ENCODE assay signal across 27 cellular contexts in the genomic region with DNA sequence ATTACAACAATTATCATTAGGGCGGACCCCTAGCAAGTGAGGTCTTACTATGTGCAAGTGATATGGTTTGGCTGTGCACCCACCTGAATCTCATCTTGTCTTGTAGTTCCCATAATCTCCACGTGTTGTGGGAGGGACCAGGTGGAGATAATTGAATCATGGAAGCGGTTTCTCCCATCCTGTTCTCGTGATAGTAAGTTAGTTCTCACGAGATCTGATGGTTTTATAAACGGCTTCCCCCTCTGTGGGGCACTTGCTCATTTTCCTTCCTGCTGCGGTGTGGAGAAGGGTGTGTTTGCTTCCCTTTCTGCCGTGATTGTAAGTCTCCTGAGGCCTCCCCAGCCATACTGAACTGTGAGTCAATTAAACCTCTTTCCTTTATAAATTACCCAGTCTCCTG.
"Had no signal": no experiment of that assay in that cellular context is flagged by ENCODE, and none has a peak within 500 bp of the region (broad histone marks: within the 10 kb centered on the region; RNA-seq: fewer than 3 reads in every experiment).

No MANE protein-coding gene starts in this region.

- H3K36me3 Mint-ChIP-seq: stimulated activated effector memory CD8-positive, alpha-beta T cell treated with anti-CD3 and anti-CD28 coated beads, Interleukin-12 subunit alpha, Interleukin-12 subunit beta, amount 100 ng/mL, for 72 hours had no signal

- H3K27ac Mint-ChIP-seq: immature natural killer cell; naive thymus-derived CD4-positive, alpha-beta T cell; natural killer cell treated with Interleukin-12 subunit alpha and Interleukin-12 subunit beta and Interleukin-15 and Interleukin-18, amount 100 ng/mL, for 72 hours; stimulated activated effector memory CD8-positive, alpha-beta T cell treated with anti-CD3 and anti-CD28 coated beads, Interleukin-12 subunit alpha, Interleukin-12 subunit beta, amount 100 ng/mL, for 72 hours; stimulated activated naive CD8-positive, alpha-beta T cell treated with anti-CD3 and anti-CD28 coated beads, Interleukin-15, Interleukin-2, amounts not matched to agents 100 ng/mL and 50 ng/mL, for 24 hours had no signal

- DNase-seq: hippocampal formation; immature natural killer cell; kidney; left ventricle myocardium inferior; mesendoderm; midbrain; mucosa of descending colon; naive thymus-derived CD4-positive, alpha-beta T cell; ovary; retina; right cardiac atrium; sigmoid colon; small intestine; spleen; stimulated activated CD4-positive, alpha-beta T cell treated with anti-CD3 and anti-CD28 coated beads, Interleukin-4, amount 100 ng/mL, for 24 hours; stimulated activated naive CD4-positive, alpha-beta T cell; tibial artery; trophoblast cell; upper lobe of right lung had no signal

- H3K27ac ChIP-seq: left ventricle myocardium inferior, ovary, prostate gland, sigmoid colon, spleen, suprapubic skin, thoracic aorta, tibial artery, upper lobe of right lung had no signal

- FAIRE-seq: islet of Langerhans, kidney, small intestine had no signal

- H3K4me3 Mint-ChIP-seq: immature natural killer cell; naive thymus-derived CD4-positive, alpha-beta T cell; natural killer cell treated with Interleukin-12 subunit alpha and Interleukin-12 subunit beta and Interleukin-15 and Interleukin-18, amount 100 ng/mL, for 72 hours; stimulated activated effector memory CD8-positive, alpha-beta T cell treated with anti-CD3 and anti-CD28 coated beads, Interleukin-12 subunit alpha, Interleukin-12 subunit beta, amount 100 ng/mL, for 72 hours; stimulated activated naive CD8-positive, alpha-beta T cell treated with anti-CD3 and anti-CD28 coated beads, Interleukin-15, Interleukin-2, amounts not matched to agents 100 ng/mL and 50 ng/mL, for 24 hours had no signal

- H3K4me1 Mint-ChIP-seq: immature natural killer cell; naive thymus-derived CD4-positive, alpha-beta T cell; stimulated activated effector memory CD8-positive, alpha-beta T cell treated with anti-CD3 and anti-CD28 coated beads, Interleukin-12 subunit alpha, Interleukin-12 subunit beta, amount 100 ng/mL, for 72 hours had no signal

- H3K27me3 ChIP-seq: ovary, sigmoid colon, spleen, suprapubic skin, tibial artery, upper lobe of right lung had no signal

- ATAC-seq: mucosa of descending colon; naive thymus-derived CD4-positive, alpha-beta T cell; natural killer cell treated with Interleukin-12 subunit alpha and Interleukin-12 subunit beta and Interleukin-15 and Interleukin-18, amount 100 ng/mL, for 72 hours; right cardiac atrium; stimulated activated effector memory CD8-positive, alpha-beta T cell treated with anti-CD3 and anti-CD28 coated beads, Interleukin-12 subunit alpha, Interleukin-12 subunit beta, amount 100 ng/mL, for 72 hours; upper lobe of right lung had no signal

- H3K9me3 ChIP-seq: mucosa of descending colon, ovary, prostate gland, sigmoid colon, suprapubic skin had no signal

- H3K36me3 ChIP-seq: left ventricle myocardium inferior, ovary, prostate gland, sigmoid colon, spleen, suprapubic skin, thoracic aorta, tibial artery, upper lobe of right lung had no signal

- H3K4me1 ChIP-seq: left ventricle myocardium inferior, prostate gland, sigmoid colon, spleen, tibial artery, upper lobe of right lung had no signal

- H3K4me3 ChIP-seq: left ventricle myocardium inferior, lung, mucosa of descending colon, ovary, prostate gland, sigmoid colon, spleen, suprapubic skin, thoracic aorta, tibial artery, upper lobe of right lung had no signal
